8 cellular contexts compared by ENCODE assay signal in genomic region chr22:42183461-42184059, GRCh38. TPM values are rescaled to one million over a fixed set of nuclear protein-coding genes. Genes with fewer than 3 reads are reported as not detected.
DNase-seq lines count a peak whose midpoint lies in the region; ATAC-seq and TF ChIP-seq lines count a peak whose summit lies in the region.
"Not testable (repeated sequence)": the region's sequence is repeated elsewhere in the genome, so short reads cannot be mapped to it uniquely, and the experiment has no call there.

No MANE protein-coding gene starts in this region.

- H2AFZ ChIP-seq in hepatocyte: not testable (repeated sequence)

- peaks cover 84% of the 10 kb centered on the region for H3K79me2 ChIP-seq in hepatocyte

- peaks cover 71 to 96% (median 86%) of the 10 kb centered on the region in 4 donors for H3K4me1 Mint-ChIP-seq in CD4-positive, alpha-beta memory T cell
- peaks cover 90% of the 10 kb centered on the region for H3K4me1 Mint-ChIP-seq in activated T-cell treated with anti-CD3 and anti-CD28 coated beads, Interleukin-2, amount 50 U/mL, for 24 hours (ENCODE audit: low read depth)
- H3K4me1 Mint-ChIP-seq in progenitor cell of endocrine pancreas (ENCODE audit: low read depth): not testable (repeated sequence)

- H3K27ac Mint-ChIP-seq in CD4-positive, alpha-beta memory T cell: peak overlapping the region; percentile 92 to 97 (median 96)
- H3K27ac Mint-ChIP-seq in activated T-cell treated with anti-CD3 and anti-CD28 coated beads, Interleukin-2, amount 50 U/mL, for 24 hours: peak overlapping the region; percentile 85
- H3K27ac Mint-ChIP-seq in activated naive CD4-positive, alpha-beta T cell treated with anti-CD3 and anti-CD28 coated beads, Interleukin-2, amount 50 U/mL, for 72 hours: peak overlapping the region; percentile 18 to 82
- peak overlapping the region; percentile 73 for H3K27ac Mint-ChIP-seq in progenitor cell of endocrine pancreas

- H3K4me2 ChIP-seq in hepatocyte: not testable (repeated sequence)

- peaks cover 7 to 26% of the 10 kb centered on the region in 2 donors for H3K36me3 Mint-ChIP-seq in CD4-positive, alpha-beta memory T cell
- H3K36me3 Mint-ChIP-seq in activated T-cell treated with anti-CD3 and anti-CD28 coated beads, Interleukin-2, amount 50 U/mL, for 24 hours (ENCODE audit: low read depth): peaks cover 41% of the 10 kb centered on the region
- H3K36me3 Mint-ChIP-seq in activated naive CD4-positive, alpha-beta T cell treated with anti-CD3 and anti-CD28 coated beads, Interleukin-2, amount 50 U/mL, for 72 hours: peaks cover 0 to 21% of the 10 kb centered on the region in 2 donors
- H3K36me3 Mint-ChIP-seq in progenitor cell of endocrine pancreas (ENCODE audit: insufficient read depth): not testable (repeated sequence)

- peak overlapping the region; percentile 63 for H3K27ac ChIP-seq in CD4-positive, alpha-beta memory T cell (ENCODE audit: low read depth, low read length)
- H3K27ac ChIP-seq in HEK293 (ENCODE audit: extremely low read depth, low read depth, low read length): not testable (repeated sequence)
- H3K27ac ChIP-seq in hepatocyte (peak overlapping the region; percentile 76), transverse colon (peak overlapping the region in 3 of 4 donors; percentile 2 to 45 (median 25))

- H3K9me3 Mint-ChIP-seq in CD4-positive, alpha-beta memory T cell; activated T-cell treated with anti-CD3 and anti-CD28 coated beads, Interleukin-2, amount 50 U/mL, for 24 hours; activated naive CD4-positive, alpha-beta T cell treated with anti-CD3 and anti-CD28 coated beads, Interleukin-2, amount 50 U/mL, for 72 hours; progenitor cell of endocrine pancreas (ENCODE audit: low read depth): not testable (repeated sequence)

- intact Hi-C loops in CD4-positive, alpha-beta memory T cell (cut with micrococcal nuclease): loop anchor here (10.0 kb wide), 2 partner anchors 89 to 219 kb away; partner anchors contain the start of genes NDUFA6 and SEPTIN3
- intact Hi-C loops in transverse colon (cut with DNase I; ENCODE audit: low total_unique reads): not testable (repeated sequence)

- WGBS in hepatocyte (ENCODE audit: low lambda C conversion rate, missing lambda C conversion rate): 92% methylated on average over 10 of the region's 11 CpGs
- 66 to 71% methylated on average over 9 to 11 of the region's 11 CpGs for WGBS in transverse colon (ENCODE audit: low coverage in 1 of 2), 2 donors

- in situ Hi-C loops in transverse colon (cut with MboI; ENCODE audit: low pct_ligation_motif_present in 1 of 4, low pct_unique_long_range_greater_than_20kb in 1 of 4, low sequenced_read_pairs in 3 of 4): not testable (repeated sequence)

- not testable (repeated sequence) for H3K27me3 Mint-ChIP-seq in CD4-positive, alpha-beta memory T cell; activated T-cell treated with anti-CD3 and anti-CD28 coated beads, Interleukin-2, amount 50 U/mL, for 24 hours; progenitor cell of endocrine pancreas

- H3K36me3 ChIP-seq in CD4-positive, alpha-beta memory T cell (ENCODE audit: insufficient read depth, low read length); HEK293 (ENCODE audit: control insufficient read depth in 2 of 2, insufficient read depth in 1 of 2, low read length in 2 of 2); hepatocyte (replicated peaks; ENCODE audit: insufficient read depth, low read depth); transverse colon: not testable (repeated sequence)

- TF ChIP-seq EP300 in transverse colon (IDR thresholded peaks at IDR 0.05; ENCODE audit: low read depth): not testable (repeated sequence)

- not testable (repeated sequence) for TF ChIP-seq POLR2A in transverse colon (IDR thresholded peaks at IDR 0.05)

- H3K4me3 Mint-ChIP-seq in CD4-positive, alpha-beta memory T cell: peak overlapping the region in 7 of 8 donors; percentile 19 to 85 (median 71)
- peak overlapping the region; percentile 44 for H3K4me3 Mint-ChIP-seq in activated T-cell treated with anti-CD3 and anti-CD28 coated beads, Interleukin-2, amount 50 U/mL, for 24 hours
- H3K4me3 Mint-ChIP-seq in progenitor cell of endocrine pancreas (ENCODE audit: low read depth): not testable (repeated sequence)

- TF ChIP-seq CTCF in HEK293 (tag by site-specific recombination; IDR thresholded peaks at IDR 0.05); hepatocyte (IDR thresholded peaks at IDR 0.05; ENCODE audit: poor library complexity); progenitor cell of endocrine pancreas (IDR thresholded peaks at IDR 0.05; ENCODE audit: unreplicated experiment); transverse colon (IDR thresholded peaks at IDR 0.05): not testable (repeated sequence)

- DNase-seq in CD4-positive, alpha-beta memory T cell: peak; percentile 50 to 74 (median 67)
- peak; percentile 11 for DNase-seq in T-helper 22 cell (ENCODE audit: low read depth)
- peak; percentile 54 for DNase-seq in activated T-cell treated with anti-CD3 and anti-CD28 coated beads, Interleukin-2, amount 50 U/mL, for 24 hours
- DNase-seq in activated naive CD4-positive, alpha-beta T cell treated with anti-CD3 and anti-CD28 coated beads, Interleukin-2, amount 50 U/mL, for 72 hours (ENCODE audit: low spot score in 2 of 2); progenitor cell of endocrine pancreas (ENCODE audit: low spot score, unreplicated experiment): not testable (repeated sequence)
- DNase-seq in hepatocyte (ENCODE audit: low spot score): peak; percentile 36
- peak; percentile 24 for DNase-seq in transverse colon

- peak; percentile 55 to 67 for ATAC-seq in activated naive CD4-positive, alpha-beta T cell treated with anti-CD3 and anti-CD28 coated beads, Interleukin-2, amount 50 U/mL, for 72 hours

- not testable (repeated sequence) for H3K27me3 ChIP-seq in CD4-positive, alpha-beta memory T cell (ENCODE audit: insufficient read depth, low read length); hepatocyte; transverse colon

- POLR2A ChIA-PET in CD4-positive, alpha-beta memory T cell (lab: Charles Lee; ENCODE audit: partially characterized antibody): interaction anchor here (0.7 to 0.9 kb wide), 2 partner anchors 8 to 85 kb away, joined by 3 read pairs; no protein-coding TSS in a partner anchor
- POLR2A ChIA-PET in HEK293 (lab: Yijun Ruan, JAX): interaction anchor here (1.1 kb wide), 1 partner anchor 8 kb away, joined by 3 read pairs; no protein-coding TSS in a partner anchor

- H3K9me2 ChIP-seq in hepatocyte (replicated peaks; ENCODE audit: insufficient read depth): not testable (repeated sequence)

- CTCF ChIA-PET in CD4-positive, alpha-beta memory T cell (lab: Charles Lee; ENCODE audit: partially characterized antibody): interaction anchor here (1.1 kb wide), 1 partner anchor 19 kb away, joined by 3 read pairs; no protein-coding TSS in a partner anchor
- CTCF ChIA-PET in HEK293 (lab: Yijun Ruan, JAX): interaction anchor here (0.6 to 3.4 kb wide), 3 partner anchors 13 to 288 kb away, joined by 3 to 11 read pairs (median 5); no protein-coding TSS in a partner anchor

- H3K9me3 ChIP-seq in CD4-positive, alpha-beta memory T cell (ENCODE audit: control insufficient read depth in 1 of 2, low read length in 2 of 2); HEK293 (ENCODE audit: control insufficient read depth, insufficient read depth, low read depth, low read length); hepatocyte (ENCODE audit: low read depth); transverse colon: not testable (repeated sequence)

- not testable (repeated sequence) for H3K4me3 ChIP-seq in CD4-positive, alpha-beta memory T cell (ENCODE audit: low read length in 2 of 2); HEK293 (ENCODE audit: low read depth, low read length); hepatocyte; transverse colon

- H3K4me1 ChIP-seq in CD4-positive, alpha-beta memory T cell (ENCODE audit: insufficient read depth, low read length): peaks cover 87% of the 10 kb centered on the region
- not testable (repeated sequence) for H3K4me1 ChIP-seq in HEK293 (ENCODE audit: control insufficient read depth, insufficient read depth, low read length)
- H3K4me1 ChIP-seq in hepatocyte (ENCODE audit: insufficient read depth) (peaks cover 20% of the 10 kb centered on the region), transverse colon (peaks cover 0 to 38% (median 25%) of the 10 kb centered on the region in 4 donors)

- peaks cover 25% of the 10 kb centered on the region for H4K20me1 ChIP-seq in hepatocyte (ENCODE audit: insufficient read depth, poor library complexity, severe bottlenecking)

TF ChIP-seq in HEK293, 187 proteins besides CTCF, POLR2A, EP300 and RAD21:
- TF ChIP-seq ZNF600 (tag by site-specific recombination; IDR thresholded peaks at IDR 0.05): peak; percentile 48; the same call in 1 of the 2 replicates

RNA-seq across cellular contexts. Expression of gene CYP2D6, which starts 53.0 kb away (rescaled TPM):
- total RNA-seq in CD4-positive, alpha-beta memory T cell: 10 to 100 TPM in 1 of 2 experiments, 1 to 10 TPM in 1; 8.8 to 10.7 TPM
- under 1 TPM in 1 of 2 donors, not detected in 1; 0.23 TPM for polyA plus RNA-seq in CD4-positive, alpha-beta memory T cell
- 1 to 10 TPM; 2.2 to 4.8 TPM for total RNA-seq in activated naive CD4-positive, alpha-beta T cell treated with anti-CD3 and anti-CD28 coated beads, Interleukin-2, amount 50 U/mL, for 72 hours
- total RNA-seq in hepatocyte (2.2 and 3.8 TPM in 2 replicates), progenitor cell of endocrine pancreas (8.0 and 10.3 TPM in 2 replicates), transverse colon (1 to 10 TPM; 1.2 to 9.7 (median 3.3) TPM)
- 5.0 and 6.1 TPM in 2 replicates for polyA plus RNA-seq in hepatocyte
